In genomic region chr19:45309322-45309721, GRCh38 we compare ENCODE assay signal across 2 cellular contexts.
TF ChIP-seq lines count a peak whose summit lies in the region.

No MANE protein-coding gene starts in this region.

TF ChIP-seq in HEK293, 187 proteins besides CTCF, POLR2A, EP300 and RAD21:
- peak; percentile 58; the same call in 1 of the 2 replicates for TF ChIP-seq ZNF121 (tag by site-specific recombination; IDR thresholded peaks at IDR 0.05)

TF ChIP-seq in HepG2, 621 proteins besides CTCF, POLR2A, EP300 and RAD21:
- peak; percentile 25; the same call in 1 of the 2 replicates for TF ChIP-seq ZNF121 (CRISPR knock-in tag; IDR thresholded peaks at IDR 0.05)
TF ChIP-seq in HepG2: peak in this region for 1; not testable (repeated sequence) for 620.
